ENCODE assay signal across 10 cellular contexts in the genomic region with DNA sequence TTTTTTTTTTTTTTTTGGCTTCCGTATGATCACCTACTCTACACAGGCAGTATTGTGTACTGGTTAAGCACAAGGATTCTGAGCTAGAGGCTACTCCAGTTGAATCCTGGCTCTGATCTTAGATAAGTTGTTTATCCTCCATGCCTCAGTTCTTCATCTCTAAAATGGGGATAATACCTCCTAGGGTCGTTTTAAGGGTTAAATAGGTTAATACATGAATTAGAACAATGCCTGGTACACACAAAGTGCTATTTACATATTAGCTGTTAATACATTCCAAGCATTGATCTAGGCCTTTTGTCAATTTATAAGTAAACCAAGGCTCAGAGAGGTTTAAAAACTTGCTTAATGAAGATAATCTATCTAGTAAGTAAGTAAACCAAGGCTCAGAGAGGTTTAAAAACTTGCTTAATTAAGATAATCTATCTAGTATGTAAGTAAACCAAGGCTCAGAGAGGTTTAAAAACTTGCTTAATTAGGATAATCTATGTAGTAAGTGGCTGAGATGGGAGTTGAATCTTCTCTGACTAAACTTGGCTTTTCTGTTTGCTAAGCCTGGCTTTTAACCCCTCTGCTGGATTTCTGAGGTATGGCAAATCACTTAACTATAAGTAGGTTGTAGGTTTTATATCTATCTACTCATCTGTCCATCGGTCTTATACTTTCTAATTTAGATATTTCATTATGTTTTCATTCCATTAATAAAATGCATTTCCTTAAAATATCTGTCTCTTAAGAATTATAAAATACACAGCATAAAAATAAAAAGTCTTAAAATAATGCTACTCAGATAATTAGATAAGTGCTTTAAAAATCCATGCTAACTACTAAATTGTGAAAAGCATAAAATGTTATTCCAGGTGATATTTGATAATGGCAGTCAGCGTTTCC. TPM values are rescaled to one million over a fixed set of nuclear protein-coding genes. Genes with fewer than 3 reads are reported as not detected.
DNase-seq lines count a peak whose midpoint lies in the region; ATAC-seq, FAIRE-seq and TF ChIP-seq lines count a peak whose summit lies in the region.
"Had no signal": no experiment of that assay in that cellular context is flagged by ENCODE, and none has a peak within 500 bp of the region (broad histone marks: within the 10 kb centered on the region; RNA-seq: fewer than 3 reads in every experiment).

No MANE protein-coding gene starts in this region.

- no peaks in the 10 kb centered on the region for H3K36me3 ChIP-seq in kidney (ENCODE audit: control insufficient read depth in 1 of 2, insufficient read depth in 2 of 2, low read length in 2 of 2)
- H3K36me3 ChIP-seq: neutrophil, SJSA1 had no signal

- peak; percentile 64 for DNase-seq in DMS53 (lab: John Stamatoyannopoulos, UW)
- DNase-seq in SKM-1 (lab: John Stamatoyannopoulos, UW; ENCODE audit: unreplicated experiment), result peak; percentile 7
- DNase-seq in kidney, result no peak
- DNase-seq in ecto neural progenitor cell (ENCODE audit: low spot score), result no peak
- DNase-seq in left cardiac atrium, result no peak
- no peak for DNase-seq in NCI-H1436 treated with DMSO at 0.1 percent for 48 hours (lab: John Stamatoyannopoulos, UW)

- no peak overlapping the region for H3K9ac ChIP-seq in kidney (ENCODE audit: low read length in 2 of 2)

- no peaks in the 10 kb centered on the region for H3K9me3 ChIP-seq in kidney (ENCODE audit: control insufficient read depth in 1 of 2, low read length in 2 of 2)
- H3K9me3 ChIP-seq: neutrophil, SJSA1 had no signal

- intact Hi-C loops in kidney (cut with DNase I), result no loop called here
- intact Hi-C loops in left cardiac atrium (cut with DNase I), result loop anchor here in 1 of 2 donors (10.0 kb wide), 1 partner anchor 58 kb away; a partner anchor contains a TSS

- TF ChIP-seq CTCF in kidney (IDR thresholded peaks at IDR 0.05; ENCODE audit: borderline replicate concordance, extremely low read depth, insufficient read depth), result no peak

- H3K27ac ChIP-seq in kidney (ENCODE audit: low read depth in 2 of 2, low read length in 2 of 2), result no peak overlapping the region
- H3K27ac ChIP-seq: neutrophil, SJSA1 had no signal

- H3K4me1 ChIP-seq in kidney (ENCODE audit: control insufficient read depth in 1 of 2, insufficient read depth in 1 of 2, low read depth in 1 of 2, low read length in 2 of 2), result peaks cover 0 to 3% of the 10 kb centered on the region in 2 donors

- FAIRE-seq in kidney (lab: Jason Lieb, UNC), result peak; percentile 38

- ATAC-seq in GM19455 (IDR thresholded peaks at IDR 0.05; ENCODE audit: unreplicated experiment) (peak; percentile 2), HG03460 (IDR thresholded peaks at IDR 0.05; ENCODE audit: unreplicated experiment) (peak; percentile 3), left cardiac atrium (no peak)

- H3K4me3 ChIP-seq in kidney (ENCODE audit: low read length in 2 of 2), result no peak overlapping the region
- H3K4me3 ChIP-seq: SJSA1 had no signal

RNA-seq across cellular contexts. Expression of a gene that starts 59.2 kb away (rescaled TPM):
- total RNA-seq in kidney, result 21.5 TPM
- polyA plus RNA-seq in kidney (ENCODE audit: insufficient read depth, low read depth, low replicate concordance), result 29.8 TPM
- 10 to 100 TPM; 27.5 to 33.1 TPM for total RNA-seq in left cardiac atrium

Comparison
In these comparisons a context has a peak if more than half of its experiments do, and no peak if none do; other contexts are left out.
1. DNase-seq: peak in DMS53 (single experiment) and SKM-1 (single experiment); none in kidney (single experiment), ecto neural progenitor cell (single experiment), left cardiac atrium (single experiment) and NCI-H1436 treated with DMSO at 0.1 percent for 48 hours (single experiment).
2. ATAC-seq: peak in GM19455 (single experiment) and HG03460 (single experiment); none in left cardiac atrium (0 of 2).